ENCODE assay signal across 7 cellular contexts in the genomic region with DNA sequence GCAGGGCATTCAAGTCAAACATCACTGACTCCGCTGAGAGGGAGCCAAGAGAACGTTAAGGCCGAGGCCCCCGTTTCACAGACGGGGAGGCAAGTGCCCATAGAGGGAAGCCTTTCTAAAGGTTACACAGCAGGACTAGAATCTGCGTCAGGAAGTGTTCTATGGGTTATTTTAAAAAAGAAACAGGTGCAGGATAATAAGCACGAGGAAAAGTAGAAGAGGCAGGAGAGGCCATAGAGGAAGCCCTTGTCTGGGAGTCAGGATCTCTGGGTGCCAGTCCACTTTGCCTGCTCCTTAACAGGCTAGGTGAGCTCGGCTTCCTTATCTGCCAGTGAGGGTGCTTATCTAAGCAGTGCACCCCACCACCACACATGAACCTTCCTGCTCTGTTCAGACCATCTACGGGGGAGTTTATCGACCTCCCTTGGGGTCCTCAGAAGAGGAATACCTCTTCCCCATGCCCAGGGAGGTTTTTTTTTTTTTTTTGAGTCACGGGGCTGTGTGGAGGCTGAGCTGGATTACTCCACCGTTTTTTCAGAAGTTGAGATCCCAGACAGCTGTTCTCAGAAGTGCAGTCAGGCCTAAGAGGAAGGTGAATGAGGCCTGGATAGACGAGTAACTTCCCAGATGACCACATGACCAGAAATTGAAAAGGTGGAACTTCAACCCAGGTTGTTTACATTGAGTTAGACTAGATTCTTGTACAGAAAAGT. TPM values are rescaled to one million over a fixed set of nuclear protein-coding genes. Genes with fewer than 3 reads are reported as not detected.
DNase-seq lines count a peak whose midpoint lies in the region; ATAC-seq and TF ChIP-seq lines count a peak whose summit lies in the region.

No MANE protein-coding gene starts in this region.

- H3K9me3 ChIP-seq in hepatocyte (ENCODE audit: low read depth): no peaks in the 10 kb centered on the region
- H3K9me3 ChIP-seq in gastrocnemius medialis: no peaks in the 10 kb centered on the region

- H3K36me3 ChIP-seq in KMS-11 (ENCODE audit: insufficient read depth) (no peaks in the 10 kb centered on the region), hepatocyte (replicated peaks; ENCODE audit: insufficient read depth, low read depth) (no peaks in the 10 kb centered on the region), gastrocnemius medialis (no peaks in the 10 kb centered on the region)

- in situ Hi-C loops in gastrocnemius medialis (cut with MboI; ENCODE audit: low sequenced_read_pairs in 4 of 4): no loop called here

- no peaks in the 10 kb centered on the region for H3K27me3 Mint-ChIP-seq in activated CD8-positive, alpha-beta T cell treated with anti-CD3 and anti-CD28 coated beads for 36 hours

- ATAC-seq in activated CD8-positive, alpha-beta T cell treated with anti-CD3 and anti-CD28 coated beads for 36 hours: no peak
- peak; percentile 11 to 16 for ATAC-seq in gastrocnemius medialis
- no peak for ATAC-seq in GM18505 (IDR thresholded peaks at IDR 0.05; ENCODE audit: unreplicated experiment)

- H2AFZ ChIP-seq in KMS-11 (ENCODE audit: low read depth) (peak overlapping the region; percentile 81), hepatocyte (peak overlapping the region; percentile 92)

- intact Hi-C loops in activated CD8-positive, alpha-beta T cell treated with anti-CD3 and anti-CD28 coated beads for 36 hours (cut with micrococcal nuclease): no loop called here
- intact Hi-C loops in gastrocnemius medialis (cut with DNase I; ENCODE audit: low total_unique reads): loop anchor here (2.0 to 10.0 kb wide), 3 partner anchors 32 to 218 kb away; no protein-coding TSS in a partner anchor

- peak in 1 of 2 donors; percentile 10 for TF ChIP-seq POLR2A in gastrocnemius medialis (IDR thresholded peaks at IDR 0.05)
- TF ChIP-seq POLR2A in GM18505 (IDR thresholded peaks at IDR 0.05; ENCODE audit: borderline replicate concordance, extremely low read depth, insufficient read depth, insufficient read length): no peak

- H3K27me3 ChIP-seq in KMS-11 (ENCODE audit: insufficient read depth, low read depth) (no peaks in the 10 kb centered on the region), hepatocyte (no peaks in the 10 kb centered on the region), gastrocnemius medialis (no peaks in the 10 kb centered on the region)

- peak overlapping the region; percentile 96 for H3K27ac Mint-ChIP-seq in activated CD8-positive, alpha-beta T cell treated with anti-CD3 and anti-CD28 coated beads for 36 hours

- H3K4me3 ChIP-seq in KMS-11 (IDR thresholded peaks at IDR 0.05; ENCODE audit: insufficient read depth, low read depth, low read length) (no peak overlapping the region), hepatocyte (no peak overlapping the region), gastrocnemius medialis (peak overlapping the region; percentile 93 to 99 (median 98))

- H3K27ac ChIP-seq in KMS-11: peak overlapping the region; percentile 98
- H3K27ac ChIP-seq in hepatocyte: peak overlapping the region; percentile 92
- peak overlapping the region; percentile 92 to 99 (median 96) for H3K27ac ChIP-seq in gastrocnemius medialis

- H3K4me1 Mint-ChIP-seq in activated CD8-positive, alpha-beta T cell treated with anti-CD3 and anti-CD28 coated beads for 36 hours (ENCODE audit: low read depth): peaks cover 38% of the 10 kb centered on the region

- TF ChIP-seq CTCF in KMS-11 (conservative IDR thresholded peaks at IDR 0.05; ENCODE audit: low read depth, low read length) (no peak), hepatocyte (IDR thresholded peaks at IDR 0.05; ENCODE audit: poor library complexity) (no peak), gastrocnemius medialis (IDR thresholded peaks at IDR 0.05 in 4 of 5, conservative IDR thresholded peaks at IDR 0.05 in 1 of 5) (no peak)
- no peak for TF ChIP-seq CTCF in activated CD8-positive, alpha-beta T cell treated with anti-CD3 and anti-CD28 coated beads for 36 hours (IDR thresholded peaks at IDR 0.05)

- CTCF ChIA-PET in activated CD8-positive, alpha-beta T cell treated with anti-CD3 and anti-CD28 coated beads for 36 hours (lab: Charles Lee): interaction anchor here (0.7 to 4.1 kb wide), 10 partner anchors 9 to 406 kb away, joined by 3 to 23 read pairs (median 4); partner anchors contain the start of gene ATG16L2

- H3K9ac ChIP-seq in KMS-11: peak overlapping the region; percentile 80

- H3K79me2 ChIP-seq in KMS-11 (ENCODE audit: insufficient read depth, low read depth): peaks cover 26% of the 10 kb centered on the region; the same call in 1 of the 2 replicates
- peaks cover 29% of the 10 kb centered on the region for H3K79me2 ChIP-seq in hepatocyte

- POLR2A ChIA-PET in activated CD8-positive, alpha-beta T cell treated with anti-CD3 and anti-CD28 coated beads for 36 hours (lab: Charles Lee): interaction anchor here (1.4 to 2.5 kb wide), 3 partner anchors 10 to 169 kb away, joined by 4 to 16 read pairs (median 8); no protein-coding TSS in a partner anchor

- H4K20me1 ChIP-seq in KMS-11 (ENCODE audit: insufficient read depth): no peaks in the 10 kb centered on the region
- H4K20me1 ChIP-seq in hepatocyte (ENCODE audit: insufficient read depth, poor library complexity, severe bottlenecking): no peaks in the 10 kb centered on the region

- peak overlapping the region; percentile 81 for H3K4me2 ChIP-seq in KMS-11
- H3K4me2 ChIP-seq in hepatocyte: peak overlapping the region; percentile 97

- no peaks in the 10 kb centered on the region for H3K9me2 ChIP-seq in hepatocyte (replicated peaks; ENCODE audit: insufficient read depth)

- peaks cover 9% of the 10 kb centered on the region for H3K36me3 Mint-ChIP-seq in activated CD8-positive, alpha-beta T cell treated with anti-CD3 and anti-CD28 coated beads for 36 hours (ENCODE audit: low read depth)

- DNase-seq in GDM1 (lab: John Stamatoyannopoulos, UW) (peak; percentile 66), hepatocyte (ENCODE audit: low spot score) (peak; percentile 71), gastrocnemius medialis (no peak), midbrain (lab: John Stamatoyannopoulos, UW) (no peak)
- peak; percentile 20 for DNase-seq in activated CD8-positive, alpha-beta T cell treated with anti-CD3 and anti-CD28 coated beads for 36 hours

- H3K9me3 Mint-ChIP-seq in activated CD8-positive, alpha-beta T cell treated with anti-CD3 and anti-CD28 coated beads for 36 hours: no peaks in the 10 kb centered on the region

- WGBS in hepatocyte (ENCODE audit: low lambda C conversion rate, missing lambda C conversion rate): 28% methylated on average over 13 of the region's 13 CpGs

- peaks cover 58% of the 10 kb centered on the region for H3K4me1 ChIP-seq in KMS-11 (ENCODE audit: low read depth, poor library complexity, severe bottlenecking)
- peaks cover 25% of the 10 kb centered on the region for H3K4me1 ChIP-seq in hepatocyte (ENCODE audit: insufficient read depth)
- H3K4me1 ChIP-seq in gastrocnemius medialis: peaks cover 30 to 35% of the 10 kb centered on the region in 2 donors

- H3K4me3 Mint-ChIP-seq in activated CD8-positive, alpha-beta T cell treated with anti-CD3 and anti-CD28 coated beads for 36 hours: peak overlapping the region; percentile 79

RNA-seq across cellular contexts. Expression of gene FCHSD2, which starts 1.2 kb away (rescaled TPM):
- total RNA-seq in activated CD8-positive, alpha-beta T cell treated with anti-CD3 and anti-CD28 coated beads for 36 hours: 10 to 100 TPM; 23.6 to 24.8 TPM
- total RNA-seq in hepatocyte (13.1 and 14.2 TPM in 2 replicates), gastrocnemius medialis (1 to 10 TPM; 5.6 to 10.0 (median 8.0) TPM)
- 9.1 and 11.0 TPM in 2 replicates for polyA plus RNA-seq in hepatocyte

Comparison
In these comparisons a context has a peak if more than half of its experiments do, and no peak if none do; other contexts are left out.
1. DNase-seq: peak in GDM1 (single experiment), activated CD8-positive, alpha-beta T cell treated with anti-CD3 and anti-CD28 coated beads for 36 hours (single experiment) and hepatocyte (single experiment); none in gastrocnemius medialis (0 of 2) and midbrain (single experiment).
2. H3K4me3 ChIP-seq: peak in gastrocnemius medialis (4 of 4); none in KMS-11 (single experiment) and hepatocyte (single experiment).
3. ATAC-seq: peak in gastrocnemius medialis (2 of 2); none in activated CD8-positive, alpha-beta T cell treated with anti-CD3 and anti-CD28 coated beads for 36 hours (single experiment) and GM18505 (single experiment).
4. Peak in every context shown above with its lines, with median percentiles within 50 percentile points of each other: H3K27ac ChIP-seq.